In the genomic region with DNA sequence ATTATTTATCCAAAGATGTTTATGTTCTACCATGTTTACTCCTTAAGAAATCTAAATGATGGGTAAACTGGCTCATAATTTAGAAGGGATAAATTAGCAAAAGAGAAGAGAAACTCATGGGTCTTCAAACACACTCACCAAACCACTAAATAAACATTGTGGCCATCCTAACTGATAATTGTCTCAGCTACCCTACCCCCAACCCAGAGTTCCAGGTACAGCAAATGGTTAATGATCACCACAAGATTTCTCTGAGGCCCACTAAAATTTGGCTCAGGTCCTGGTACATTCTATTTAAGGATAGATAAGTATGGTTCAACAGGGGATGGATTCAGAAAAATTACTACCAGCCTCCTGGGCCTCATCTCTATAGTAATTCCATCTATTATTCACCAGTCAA, we compare ENCODE assay signal across 21 cellular contexts. TPM values are rescaled to one million over a fixed set of nuclear protein-coding genes. Genes with fewer than 3 reads are reported as not detected.
DNase-seq lines count a peak whose midpoint lies in the region; ATAC-seq, FAIRE-seq and TF ChIP-seq lines count a peak whose summit lies in the region.
"Had no signal": no experiment of that assay in that cellular context is flagged by ENCODE, and none has a peak within 500 bp of the region (broad histone marks: within the 10 kb centered on the region; RNA-seq: fewer than 3 reads in every experiment).

No MANE protein-coding gene starts in this region.

- H3K4me1 Mint-ChIP-seq in activated CD4-positive, alpha-beta memory T cell treated with anti-CD3 and anti-CD28 coated beads for 36 hours (ENCODE audit: low read depth), result peaks cover 38% of the 10 kb centered on the region
- H3K4me1 Mint-ChIP-seq in natural killer cell, result peaks cover 21 to 24% of the 10 kb centered on the region in 2 donors
- H3K4me1 Mint-ChIP-seq in activated T-helper 1 cell treated with anti-CD3 and anti-CD28 coated beads, Interleukin-12 subunit alpha, Interleukin-12 subunit beta, Interleukin-2, Interleukin-4 antibody, amounts not matched to agents 30 ng/mL and 10 ng/mL and 1 ng/mL, durations not matched to agents 14 hours and 24 hours and 36 hours (ENCODE audit: low read depth), result peaks cover 32% of the 10 kb centered on the region

- TF ChIP-seq CTCF in HepG2 (CRISPR knock-in tag; IDR thresholded peaks at IDR 0.05), result no peak
- TF ChIP-seq CTCF in natural killer cell (IDR thresholded peaks at IDR 0.05), result no peak

- H3K27me3 ChIP-seq in HepG2 (ENCODE audit: control insufficient read depth in 1 of 2, insufficient read depth in 2 of 2, low read length in 2 of 2), result no peaks in the 10 kb centered on the region
- H3K27me3 ChIP-seq: foreskin keratinocyte, pancreas, testis had no signal

- H3K79me2 ChIP-seq in HepG2 (ENCODE audit: insufficient read depth, low read length), result peaks cover 84% of the 10 kb centered on the region

- peaks cover 0 to 6% of the 10 kb centered on the region in 2 experiments; a peak in 1 of 5 replicates for H3K36me3 ChIP-seq in HepG2 (replicated peaks in 1 of 2; ENCODE audit: control insufficient read depth in 1 of 2, insufficient read depth in 2 of 2, low read length in 2 of 2)
- H3K36me3 ChIP-seq: pancreas had no signal

- no peak for TF ChIP-seq POLR2A in HepG2 (IDR thresholded peaks at IDR 0.05; ENCODE audit: insufficient read depth in 1 of 2, low read depth in 2 of 2, low read length in 2 of 2)

- H2AFZ ChIP-seq in HepG2 (ENCODE audit: low read length), result no peak overlapping the region

- no peak overlapping the region for H3K4me3 Mint-ChIP-seq in activated CD4-positive, alpha-beta memory T cell treated with anti-CD3 and anti-CD28 coated beads for 36 hours
- no peak overlapping the region for H3K4me3 Mint-ChIP-seq in natural killer cell
- H3K4me3 Mint-ChIP-seq in activated T-helper 1 cell treated with anti-CD3 and anti-CD28 coated beads, Interleukin-12 subunit alpha, Interleukin-12 subunit beta, Interleukin-2, Interleukin-4 antibody, amounts not matched to agents 30 ng/mL and 10 ng/mL and 1 ng/mL, durations not matched to agents 14 hours and 24 hours and 36 hours, result no peak overlapping the region
- H3K4me3 Mint-ChIP-seq: activated T-helper 17 cell treated with anti-CD3 and anti-CD28 coated beads, Interleukin-2, amount 50 U/mL, for 72 hours; natural killer cell treated with Interleukin-12 subunit alpha and Interleukin-12 subunit beta and Interleukin-15 and Interleukin-18, amount 100 ng/mL, for 72 hours had no signal

- in situ Hi-C loops in HepG2 (cut with HindIII; ENCODE audit: extremely low pct_ligation_motif_present, low pct_unique_long_range_greater_than_20kb), result loop anchor here (25.0 kb wide), 1 partner anchor 712 kb away; a partner anchor contains a TSS

- peaks cover 3% of the 10 kb centered on the region for H4K20me1 ChIP-seq in HepG2 (ENCODE audit: insufficient read depth, low read length)

- peaks cover 86% of the 10 kb centered on the region for H3K4me1 ChIP-seq in HepG2 (ENCODE audit: insufficient read depth, low read length)
- H3K4me1 ChIP-seq: testis had no signal

- TF ChIP-seq RAD21 in HepG2 (CRISPR knock-in tag; IDR thresholded peaks at IDR 0.05), result no peak

- H3K27me3 Mint-ChIP-seq in activated CD4-positive, alpha-beta memory T cell treated with anti-CD3 and anti-CD28 coated beads for 36 hours, result no peaks in the 10 kb centered on the region
- no peaks in the 10 kb centered on the region for H3K27me3 Mint-ChIP-seq in natural killer cell (ENCODE audit: low read depth in 2 of 2)
- H3K27me3 Mint-ChIP-seq in activated T-helper 1 cell treated with anti-CD3 and anti-CD28 coated beads, Interleukin-12 subunit alpha, Interleukin-12 subunit beta, Interleukin-2, Interleukin-4 antibody, amounts not matched to agents 30 ng/mL and 10 ng/mL and 1 ng/mL, durations not matched to agents 14 hours and 24 hours and 36 hours (ENCODE audit: insufficient read depth), result no peaks in the 10 kb centered on the region
- H3K27me3 Mint-ChIP-seq: activated T-helper 17 cell treated with anti-CD3 and anti-CD28 coated beads, Interleukin-2, amount 50 U/mL, for 72 hours; IgD-negative memory B cell; natural killer cell treated with Interleukin-12 subunit alpha and Interleukin-12 subunit beta and Interleukin-15 and Interleukin-18, amount 100 ng/mL, for 72 hours had no signal

- H3K9ac ChIP-seq in HepG2 (ENCODE audit: insufficient read depth, low read depth, low read length), result no peak overlapping the region

- TF ChIP-seq EP300 in HepG2 (IDR thresholded peaks at IDR 0.05; ENCODE audit: low read depth in 2 of 2, low read length in 2 of 2) (peak in 1 of 2 experiments; percentile 48; a peak in 1 of 4 replicates), HepG2 (CRISPR knock-in tag; IDR thresholded peaks at IDR 0.05; ENCODE audit: borderline replicate concordance) (no peak)

- peak overlapping the region; percentile 29 for H3K4me2 ChIP-seq in HepG2 (ENCODE audit: low read depth, low read length)

- no peak overlapping the region for H3K4me3 ChIP-seq in HepG2 (replicated peaks in 1 of 3; ENCODE audit: insufficient read depth in 1 of 3, low read depth in 2 of 3, low read length in 3 of 3)
- H3K4me3 ChIP-seq: pancreas, testis had no signal

- peak; percentile 32 for ATAC-seq in GM18861 (IDR thresholded peaks at IDR 0.05; ENCODE audit: unreplicated experiment)
- ATAC-seq in HG02759 (IDR thresholded peaks at IDR 0.05; ENCODE audit: unreplicated experiment), result peak; percentile 44
- no peak for ATAC-seq in HepG2
- no peak for ATAC-seq in natural killer cell
- ATAC-seq: activated T-helper 17 cell treated with anti-CD3 and anti-CD28 coated beads, Interleukin-2, amount 50 U/mL, for 72 hours; foreskin keratinocyte; natural killer cell treated with Interleukin-12 subunit alpha and Interleukin-12 subunit beta and Interleukin-15 and Interleukin-18, amount 100 ng/mL, for 72 hours; pancreas; sciatic nerve had no signal

- no peaks in the 10 kb centered on the region for H3K9me3 ChIP-seq in HepG2 (ENCODE audit: low read length)
- H3K9me3 ChIP-seq: pancreas, testis had no signal

- intact Hi-C loops in HepG2 (cut with micrococcal nuclease; ENCODE audit: unreplicated experiment), result loop anchor here (5.0 to 10.0 kb wide), 2 partner anchors 46 to 707 kb away; a partner anchor contains a TSS
- intact Hi-C loops in activated CD4-positive, alpha-beta memory T cell treated with anti-CD3 and anti-CD28 coated beads for 36 hours (cut with micrococcal nuclease), result loop anchor here (5.0 kb wide), 1 partner anchor 197 kb away; no protein-coding TSS in a partner anchor
- intact Hi-C loops in natural killer cell (cut with micrococcal nuclease), result no loop called here
- intact Hi-C loops in activated T-helper 1 cell treated with anti-CD3 and anti-CD28 coated beads, Interleukin-12 subunit alpha, Interleukin-12 subunit beta, Interleukin-2, Interleukin-4 antibody, amounts not matched to agents 30 ng/mL and 10 ng/mL and 1 ng/mL, durations not matched to agents 14 hours and 24 hours and 36 hours (cut with micrococcal nuclease), result loop anchor here (5.0 kb wide), 1 partner anchor 182 kb away; no protein-coding TSS in a partner anchor

- no TSS peak for BruUV-seq in HepG2 (replicated peaks; lab: Mats Ljungman, UMichigan)

- FAIRE-seq in HepG2 (lab: Jason Lieb, UNC), result no peak
- FAIRE-seq: TTC549 had no signal

- H3K9me3 Mint-ChIP-seq in activated CD4-positive, alpha-beta memory T cell treated with anti-CD3 and anti-CD28 coated beads for 36 hours, result no peaks in the 10 kb centered on the region
- H3K9me3 Mint-ChIP-seq in natural killer cell, result no peaks in the 10 kb centered on the region
- no peaks in the 10 kb centered on the region for H3K9me3 Mint-ChIP-seq in activated T-helper 1 cell treated with anti-CD3 and anti-CD28 coated beads, Interleukin-12 subunit alpha, Interleukin-12 subunit beta, Interleukin-2, Interleukin-4 antibody, amounts not matched to agents 30 ng/mL and 10 ng/mL and 1 ng/mL, durations not matched to agents 14 hours and 24 hours and 36 hours
- H3K9me3 Mint-ChIP-seq: activated T-helper 17 cell treated with anti-CD3 and anti-CD28 coated beads, Interleukin-2, amount 50 U/mL, for 72 hours; natural killer cell treated with Interleukin-12 subunit alpha and Interleukin-12 subunit beta and Interleukin-15 and Interleukin-18, amount 100 ng/mL, for 72 hours had no signal

- no peak overlapping the region for H3K27ac Mint-ChIP-seq in activated CD4-positive, alpha-beta memory T cell treated with anti-CD3 and anti-CD28 coated beads for 36 hours
- H3K27ac Mint-ChIP-seq in natural killer cell, result no peak overlapping the region
- H3K27ac Mint-ChIP-seq in activated T-helper 1 cell treated with anti-CD3 and anti-CD28 coated beads, Interleukin-12 subunit alpha, Interleukin-12 subunit beta, Interleukin-2, Interleukin-4 antibody, amounts not matched to agents 30 ng/mL and 10 ng/mL and 1 ng/mL, durations not matched to agents 14 hours and 24 hours and 36 hours, result no peak overlapping the region
- H3K27ac Mint-ChIP-seq: activated T-helper 17 cell treated with anti-CD3 and anti-CD28 coated beads, Interleukin-2, amount 50 U/mL, for 72 hours; IgD-negative memory B cell; natural killer cell treated with Interleukin-12 subunit alpha and Interleukin-12 subunit beta and Interleukin-15 and Interleukin-18, amount 100 ng/mL, for 72 hours had no signal

- CTCF ChIA-PET in HepG2 (lab: Yijun Ruan, JAX; ENCODE audit: low intra/inter-chr PET ratio, low total read pairs), result no interaction called here
- CTCF ChIA-PET in activated CD4-positive, alpha-beta memory T cell treated with anti-CD3 and anti-CD28 coated beads for 36 hours (lab: Charles Lee), result no interaction called here

- H3K36me3 Mint-ChIP-seq in activated CD4-positive, alpha-beta memory T cell treated with anti-CD3 and anti-CD28 coated beads for 36 hours, result peaks cover 5% of the 10 kb centered on the region
- H3K36me3 Mint-ChIP-seq in natural killer cell, result no peaks in the 10 kb centered on the region
- peaks cover 9% of the 10 kb centered on the region for H3K36me3 Mint-ChIP-seq in activated T-helper 1 cell treated with anti-CD3 and anti-CD28 coated beads, Interleukin-12 subunit alpha, Interleukin-12 subunit beta, Interleukin-2, Interleukin-4 antibody, amounts not matched to agents 30 ng/mL and 10 ng/mL and 1 ng/mL, durations not matched to agents 14 hours and 24 hours and 36 hours (ENCODE audit: low read depth)
- H3K36me3 Mint-ChIP-seq: natural killer cell treated with Interleukin-12 subunit alpha and Interleukin-12 subunit beta and Interleukin-15 and Interleukin-18, amount 100 ng/mL, for 72 hours had no signal

- POLR2A ChIA-PET in HepG2 (lab: Yijun Ruan, JAX), result no interaction called here
- POLR2A ChIA-PET in activated CD4-positive, alpha-beta memory T cell treated with anti-CD3 and anti-CD28 coated beads for 36 hours (lab: Charles Lee), result no interaction called here

- DNase-seq in HepG2 (ENCODE audit: low spot score), result peak; percentile 30
- DNase-seq in activated CD4-positive, alpha-beta memory T cell treated with anti-CD3 and anti-CD28 coated beads for 36 hours, result no peak
- DNase-seq in natural killer cell, result no peak
- no peak for DNase-seq in activated T-helper 1 cell treated with anti-CD3 and anti-CD28 coated beads, Interleukin-12 subunit alpha, Interleukin-12 subunit beta, Interleukin-2, Interleukin-4 antibody, amounts not matched to agents 30 ng/mL and 10 ng/mL and 1 ng/mL, durations not matched to agents 14 hours and 24 hours and 36 hours (ENCODE audit: low spot score)
- DNase-seq in NCI-H524 treated with DMSO at 0.1 percent for 48 hours (lab: John Stamatoyannopoulos, UW), result no peak
- DNase-seq: C1 segment of cervical spinal cord, foreskin keratinocyte, NCI-H1694, NCI-H774, pancreas, Right ventricle myocardium superior, SW 1271, testis had no signal

- H3K27ac ChIP-seq in angular gyrus (ENCODE audit: low read depth, low read length) (peak overlapping the region; percentile 15), HepG2 (ENCODE audit: extremely low read length, insufficient read depth, low read length) (no peak overlapping the region)
- H3K27ac ChIP-seq: foreskin keratinocyte, pancreas, testis had no signal

RNA-seq across cellular contexts. Expression of a gene that starts 21.4 kb away (rescaled TPM):
- total RNA-seq in HepG2 (2016; rRNA removed; fragmentation: Illumina TruSeq; extraction: Trizol), result 84.9 and 112 TPM in 2 replicates
- total RNA-seq in HepG2 (2016; cell fraction: cytosol; rRNA removed; fragmentation: Illumina TruSeq; extraction: Trizol; ENCODE audit: low read depth), result 42.8 and 48.3 TPM in 2 replicates
- total RNA-seq in HepG2 (2016; cell fraction: insoluble cytoplasmic fraction; rRNA removed; fragmentation: Illumina TruSeq; extraction: Trizol), result 87.2 and 111 TPM in 2 replicates
- total RNA-seq in HepG2 (2016; cell fraction: membrane; rRNA removed; fragmentation: Illumina TruSeq; extraction: Trizol), result 55.1 and 60.6 TPM in 2 replicates
- 73.7 and 78.0 TPM in 2 replicates for total RNA-seq in HepG2 (2016; cell fraction: nucleus; rRNA removed; fragmentation: Illumina TruSeq; extraction: Trizol)
- polyA plus RNA-seq in HepG2 (2011; rRNA removed), result 32.7 and 36.2 TPM in 2 replicates
- polyA plus RNA-seq in HepG2 (2011; cell fraction: cytosol; rRNA removed), result 18.3 and 29.4 TPM in 2 replicates
- polyA plus RNA-seq in HepG2 (2011; cell fraction: nucleus; rRNA removed), result 32.1 and 35.6 TPM in 2 replicates
- polyA plus RNA-seq in HepG2 (2012), result 40.3 and 51.0 TPM in 2 replicates
- polyA plus RNA-seq in HepG2 (2016; cell fraction: cytosol; fragmentation: Illumina TruSeq; extraction: Trizol; ENCODE audit: low read depth), result 14.6 and 15.8 TPM in 2 replicates
- 94.2 and 94.4 TPM in 2 replicates for polyA plus RNA-seq in HepG2 (2016; cell fraction: insoluble cytoplasmic fraction; fragmentation: Illumina TruSeq; extraction: Trizol; ENCODE audit: low read depth)
- 28.0 and 33.7 TPM in 2 replicates for polyA plus RNA-seq in HepG2 (2016; cell fraction: membrane; fragmentation: Illumina TruSeq; extraction: Trizol; ENCODE audit: low read depth)
- polyA plus RNA-seq in HepG2 (2016; cell fraction: nucleus; fragmentation: Illumina TruSeq; extraction: Trizol; ENCODE audit: insufficient read depth, low read depth), result 68.9 and 70.7 TPM in 2 replicates
- 25.8 and 44.3 TPM in 2 replicates for polyA minus RNA-seq in HepG2 (2011; rRNA and poly(A)+ RNA removed; ENCODE audit: low replicate concordance)
- polyA minus RNA-seq in HepG2 (2011; cell fraction: cytosol; rRNA and poly(A)+ RNA removed), result 36.7 and 39.4 TPM in 2 replicates
- 71.4 and 83.4 TPM in 2 replicates for polyA minus RNA-seq in HepG2 (2011; cell fraction: nucleus; rRNA and poly(A)+ RNA removed)
- 1 to 10 TPM; 7.5 to 7.9 TPM for total RNA-seq in activated CD4-positive, alpha-beta memory T cell treated with anti-CD3 and anti-CD28 coated beads for 36 hours
- total RNA-seq in natural killer cell, result 10 to 100 TPM; 16.9 to 20.8 (median 20.5) TPM
- total RNA-seq in activated T-helper 1 cell treated with anti-CD3 and anti-CD28 coated beads, Interleukin-12 subunit alpha, Interleukin-12 subunit beta, Interleukin-2, Interleukin-4 antibody, amounts not matched to agents 30 ng/mL and 10 ng/mL and 1 ng/mL, durations not matched to agents 14 hours and 24 hours and 36 hours, result 18.5 and 21.0 TPM in 2 replicates

Comparison
In these comparisons a context has a peak if more than half of its experiments do, and no peak if none do; other contexts are left out.
1. ATAC-seq: peak in GM18861 (single experiment) and HG02759 (single experiment); none in HepG2 (single experiment) and natural killer cell (0 of 3).